24 cellular contexts compared by ENCODE assay signal in the genomic region with DNA sequence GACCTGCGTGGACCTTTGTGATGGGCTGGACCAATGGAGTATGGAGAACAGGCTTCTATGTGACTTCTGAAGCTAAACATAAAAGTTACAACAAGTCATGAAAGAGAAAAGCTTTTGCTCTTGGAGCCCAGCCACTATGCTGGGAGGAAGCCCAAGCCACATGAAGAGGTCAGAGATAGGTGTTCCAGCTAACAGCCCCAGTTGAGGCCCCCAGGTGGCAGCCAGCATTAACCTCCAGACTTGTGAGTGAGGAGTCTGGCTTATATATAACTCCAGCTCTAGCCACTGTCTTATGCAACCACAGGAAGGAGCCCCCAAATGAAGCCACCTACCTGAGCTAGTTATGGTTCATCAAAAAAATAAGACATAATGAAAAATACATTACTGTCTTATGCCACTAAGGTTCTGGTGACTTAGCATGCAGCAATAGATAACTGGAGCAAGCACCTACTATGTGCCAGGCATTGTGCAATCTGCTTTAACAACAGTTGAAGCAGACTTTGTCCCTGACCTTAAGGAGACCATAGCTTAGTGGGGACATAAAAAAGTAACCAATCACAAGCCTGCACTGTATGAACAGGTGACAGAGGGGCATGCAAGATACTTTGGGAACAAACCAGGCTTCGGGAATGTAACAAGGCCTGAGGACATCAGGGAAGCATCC.
"Had no signal": no experiment of that assay in that cellular context is flagged by ENCODE, and none has a peak within 500 bp of the region (broad histone marks: within the 10 kb centered on the region; RNA-seq: fewer than 3 reads in every experiment).

No MANE protein-coding gene starts in this region.

- FAIRE-seq: endothelial cell of umbilical vein, islet of Langerhans had no signal

- ATAC-seq: heart right ventricle; left cardiac atrium; left lung; naive thymus-derived CD8-positive, alpha-beta T cell; psoas muscle; right cardiac atrium; stimulated activated memory B cell treated with anti-CD40 and anti-IgM and Interleukin-4, amounts not matched to agents 10 μg/mL and 1 μg/mL and 100 μg/mL, for 72 hours; stimulated activated naive CD8-positive, alpha-beta T cell treated with anti-CD3 and anti-CD28 coated beads, Interleukin-15, Interleukin-2, amounts not matched to agents 100 U/mL and 50 U/mL, for 24 hours had no signal

- H3K27me3 ChIP-seq: colonic mucosa, left lung, testis, tibial artery had no signal

- H3K9me3 ChIP-seq: colonic mucosa, esophagus muscularis mucosa, heart right ventricle, left lung, psoas muscle, spleen, testis, tibial artery had no signal

- H3K4me1 ChIP-seq: colonic mucosa, esophagus muscularis mucosa, heart right ventricle, left lung, psoas muscle, spleen, testis, tibial artery had no signal

- H3K36me3 ChIP-seq: colonic mucosa, esophagus muscularis mucosa, heart right ventricle, left lung, spleen, tibial artery had no signal

- H3K4me3 ChIP-seq: colonic mucosa, esophagus muscularis mucosa, heart right ventricle, left lung, psoas muscle, skin epidermis, spleen, testis, tibial artery had no signal

- H3K27ac ChIP-seq: colonic mucosa, esophagus muscularis mucosa, heart right ventricle, left lung, psoas muscle, skin epidermis, spleen, testis, tibial artery had no signal

- DNase-seq: colonic mucosa; effector CD8-positive, alpha-beta T cell; foreskin melanocyte; glutamatergic neuron; heart right ventricle; hippocampal formation; left cardiac atrium; left lung; naive thymus-derived CD8-positive, alpha-beta T cell; nephron progenitor cell; nucleus accumbens; psoas muscle; right cardiac atrium; spleen; stimulated activated CD4-positive, alpha-beta T cell treated with anti-CD3 and anti-CD28 coated beads, Interleukin-4, amount 100 ng/mL, for 4 hours; stimulated activated naive CD8-positive, alpha-beta T cell treated with anti-CD3 and anti-CD28 coated beads, Interleukin-15, Interleukin-2, amounts not matched to agents 100 U/mL and 50 U/mL, for 24 hours; substantia nigra; testis; tibial artery had no signal
